ENCODE assay signal across 10 cellular contexts in the genomic region with DNA sequence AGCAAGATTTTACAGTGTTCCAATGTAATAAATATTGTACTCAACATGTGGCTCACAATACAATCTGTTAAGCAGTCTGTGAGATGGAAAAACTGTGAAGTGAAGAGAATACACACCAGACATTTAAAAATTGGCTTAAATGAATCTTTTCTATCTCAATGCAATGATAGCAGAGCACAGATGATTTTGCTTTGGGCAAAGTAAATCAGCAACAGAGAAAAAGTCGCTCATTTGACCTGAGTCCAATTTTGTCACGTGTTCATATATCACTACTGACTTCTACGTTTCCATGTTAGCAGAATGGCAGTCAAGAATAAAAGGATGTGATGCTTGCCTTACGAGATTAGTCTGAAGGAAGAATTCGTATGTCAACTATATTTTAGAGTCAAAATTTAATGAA.
"Had no signal": no experiment of that assay in that cellular context is flagged by ENCODE, and none has a peak within 500 bp of the region (broad histone marks: within the 10 kb centered on the region; RNA-seq: fewer than 3 reads in every experiment).

No MANE protein-coding gene starts in this region.

- H3K36me3 ChIP-seq: HAP-1 had no signal

- H3K9ac ChIP-seq: GM23248 had no signal

- H3K4me3 Mint-ChIP-seq: HFFc6, IgD-negative memory B cell had no signal

- H3K4me1 Mint-ChIP-seq: IgD-negative memory B cell had no signal

- H3K27me3 Mint-ChIP-seq: IgD-negative memory B cell had no signal

- DNase-seq: GM23248, GOT3, H7, HFFc6, KBM-7 had no signal

- H2AFZ ChIP-seq: GM23248 had no signal

- ATAC-seq: HCT116, HepG2 had no signal

- H3K27ac Mint-ChIP-seq: HFFc6 had no signal

- H3K4me1 ChIP-seq: HAP-1 had no signal

- H3K27ac ChIP-seq: GM23248, HL-60 had no signal

- H3K36me3 Mint-ChIP-seq: IgD-negative memory B cell had no signal

- H3K9me3 ChIP-seq: HAP-1 had no signal

- H3K4me3 ChIP-seq: GM23248, HAP-1 had no signal
